In genomic region chr1:151275350-151275749, GRCh38 we compare ENCODE assay signal across 4 cellular contexts. TPM values are rescaled to one million over a fixed set of nuclear protein-coding genes. Genes with fewer than 3 reads are reported as not detected.
A peak's percentile ranks its signal among the peaks of the same experiment; 100 is the strongest.
DNase-seq lines count a peak whose midpoint lies in the region; ATAC-seq and TF ChIP-seq lines count a peak whose summit lies in the region.
"Not testable (repeated sequence)": the region's sequence is repeated elsewhere in the genome, so short reads cannot be mapped to it uniquely, and the experiment has no call there.

No MANE protein-coding gene starts in this region.

- H3K27ac Mint-ChIP-seq in CD14-positive monocyte, result peak overlapping the region; percentile 77 to 93 (median 88)
- H3K27ac Mint-ChIP-seq in activated CD4-positive, alpha-beta T cell treated with anti-CD3 and anti-CD28 coated beads, Interleukin-2, amount 10 ng/mL, durations not matched to agents 7 days and 5 days, result peak overlapping the region; percentile 21

- not testable (repeated sequence) for H3K4me1 ChIP-seq in lower lobe of right lung

- H3K36me3 ChIP-seq in lower lobe of right lung, result not testable (repeated sequence)

- H3K27me3 ChIP-seq in lower lobe of right lung (ENCODE audit: low read depth), result not testable (repeated sequence)

- POLR2A ChIA-PET in activated CD4-positive, alpha-beta T cell treated with anti-CD3 and anti-CD28 coated beads, Interleukin-2, amount 10 ng/mL, durations not matched to agents 7 days and 5 days (lab: Charles Lee), result not testable (repeated sequence)

- not testable (repeated sequence) for H3K9me3 Mint-ChIP-seq in CD14-positive monocyte; activated CD4-positive, alpha-beta T cell treated with anti-CD3 and anti-CD28 coated beads, Interleukin-2, amount 10 ng/mL, durations not matched to agents 7 days and 5 days

- ATAC-seq in lower lobe of right lung, result not testable (repeated sequence)

- not testable (repeated sequence) for H3K4me3 ChIP-seq in lower lobe of right lung

- not testable (repeated sequence) for H3K9me3 ChIP-seq in lower lobe of right lung

- not testable (repeated sequence) for H3K27ac ChIP-seq in lower lobe of right lung

- H3K36me3 Mint-ChIP-seq in CD14-positive monocyte, result peaks cover 20 to 24% of the 10 kb centered on the region in 2 donors
- H3K36me3 Mint-ChIP-seq in activated CD4-positive, alpha-beta T cell treated with anti-CD3 and anti-CD28 coated beads, Interleukin-2, amount 10 ng/mL, durations not matched to agents 7 days and 5 days (ENCODE audit: low read depth), result not testable (repeated sequence)

- H3K4me1 Mint-ChIP-seq in CD14-positive monocyte, result peaks cover 43% of the 10 kb centered on the region
- H3K4me1 Mint-ChIP-seq in activated CD4-positive, alpha-beta T cell treated with anti-CD3 and anti-CD28 coated beads, Interleukin-2, amount 10 ng/mL, durations not matched to agents 7 days and 5 days, result not testable (repeated sequence)

- intact Hi-C loops in CD14-positive monocyte (cut with micrococcal nuclease); lower lobe of right lung (cut with DNase I): not testable (repeated sequence)

- DNase-seq in CD14-positive monocyte (ENCODE audit: low spot score) (peak; percentile 62), GF-D8 (lab: John Stamatoyannopoulos, UW) (peak; percentile 18), lower lobe of right lung (peak; percentile 66)
- DNase-seq in activated CD4-positive, alpha-beta T cell treated with anti-CD3 and anti-CD28 coated beads, Interleukin-2, amount 10 ng/mL, durations not matched to agents 7 days and 5 days, result not testable (repeated sequence)

- H3K27me3 Mint-ChIP-seq in CD14-positive monocyte (ENCODE audit: low read depth in 3 of 3); activated CD4-positive, alpha-beta T cell treated with anti-CD3 and anti-CD28 coated beads, Interleukin-2, amount 10 ng/mL, durations not matched to agents 7 days and 5 days: not testable (repeated sequence)

- not testable (repeated sequence) for TF ChIP-seq CTCF in CD14-positive monocyte (IDR thresholded peaks at IDR 0.05); lower lobe of right lung (IDR thresholded peaks at IDR 0.05)

- CTCF ChIA-PET in activated CD4-positive, alpha-beta T cell treated with anti-CD3 and anti-CD28 coated beads, Interleukin-2, amount 10 ng/mL, durations not matched to agents 7 days and 5 days (lab: Charles Lee), result not testable (repeated sequence)

- not testable (repeated sequence) for H3K4me3 Mint-ChIP-seq in CD14-positive monocyte; activated CD4-positive, alpha-beta T cell treated with anti-CD3 and anti-CD28 coated beads, Interleukin-2, amount 10 ng/mL, durations not matched to agents 7 days and 5 days

RNA-seq across cellular contexts. Expression of gene ZNF687, which starts 6.7 kb away (rescaled TPM):
- polyA plus RNA-seq in CD14-positive monocyte, result 1 to 10 TPM; 1.3 to 1.8 TPM
- total RNA-seq in activated CD4-positive, alpha-beta T cell treated with anti-CD3 and anti-CD28 coated beads, Interleukin-2, amount 10 ng/mL, durations not matched to agents 7 days and 5 days, result 10 to 100 TPM; 27.4 to 27.7 TPM
- total RNA-seq in lower lobe of right lung, result 23.7 TPM

RNA-seq across cellular contexts. Expression of gene PSMD4, which starts 20.8 kb away (rescaled TPM):
- polyA plus RNA-seq in CD14-positive monocyte, result 100 to 1,000 TPM; 252 to 266 TPM
- 100 to 1,000 TPM; 170 to 190 TPM for total RNA-seq in activated CD4-positive, alpha-beta T cell treated with anti-CD3 and anti-CD28 coated beads, Interleukin-2, amount 10 ng/mL, durations not matched to agents 7 days and 5 days
- 106 TPM for total RNA-seq in lower lobe of right lung

RNA-seq across cellular contexts. Expression of gene PI4KB, which starts 51.9 kb away (rescaled TPM):
- polyA plus RNA-seq in CD14-positive monocyte, result 10 to 100 TPM; 37.8 to 50.3 TPM
- total RNA-seq in activated CD4-positive, alpha-beta T cell treated with anti-CD3 and anti-CD28 coated beads, Interleukin-2, amount 10 ng/mL, durations not matched to agents 7 days and 5 days, result 10 to 100 TPM; 62.8 to 69.5 TPM
- total RNA-seq in lower lobe of right lung, result 66.0 TPM
